8 cellular contexts compared by ENCODE assay signal in the genomic region with DNA sequence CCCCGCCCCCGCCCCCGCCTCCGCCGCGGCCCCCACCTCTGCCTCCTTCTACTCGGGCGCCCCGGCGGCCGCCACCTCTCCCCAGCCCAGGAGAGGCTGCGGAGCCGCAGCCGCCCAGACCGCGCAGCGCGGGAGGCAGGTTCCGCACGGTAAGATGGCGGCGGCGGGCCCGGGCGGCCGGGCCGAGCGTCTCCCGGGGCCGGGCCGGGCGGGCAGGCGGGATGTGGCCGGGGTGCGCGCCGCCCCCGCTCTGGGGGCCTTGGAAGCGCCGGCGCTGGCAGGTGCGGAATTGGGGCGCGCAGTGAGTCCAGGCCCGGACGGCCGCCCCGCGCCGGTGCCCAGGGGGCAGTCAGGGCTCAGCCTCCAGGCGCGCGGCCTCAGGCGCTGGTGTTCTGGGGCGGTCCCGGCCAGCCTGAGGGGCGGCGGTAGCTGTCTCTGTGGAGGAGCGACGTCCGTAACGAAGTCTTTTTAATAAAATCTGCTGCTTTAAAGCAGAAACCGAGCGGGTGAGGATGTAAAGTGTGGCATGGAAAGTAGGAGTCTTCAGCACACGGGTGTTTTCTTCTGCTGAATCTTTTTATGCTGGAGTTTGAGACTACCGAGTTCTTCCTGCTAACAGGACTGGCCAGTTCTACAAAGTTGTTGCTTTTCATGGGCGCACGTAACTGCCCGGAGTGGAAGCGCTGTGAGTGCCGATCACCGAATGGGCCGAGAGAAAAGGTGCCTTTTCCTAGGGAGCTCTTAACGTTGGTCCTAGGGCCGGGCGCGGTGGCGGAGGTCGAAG. TPM values are rescaled to one million over a fixed set of nuclear protein-coding genes. Genes with fewer than 3 reads are reported as not detected.
DNase-seq lines count a peak whose midpoint lies in the region; ATAC-seq and TF ChIP-seq lines count a peak whose summit lies in the region.

TSS of gene GID8 (plus strand) at position 43 of the 784 bp plus-strand sequence. CDS start 3,356 bp downstream, outside the sequence.

- H3K9me3 ChIP-seq in A673 (ENCODE audit: low read depth, low read length, poor library complexity, severe bottlenecking) (no peaks in the 10 kb centered on the region), PC-9 (ENCODE audit: insufficient read depth, low read depth) (no peaks in the 10 kb centered on the region), left ventricle myocardium inferior (replicated peaks) (no peaks in the 10 kb centered on the region), prostate gland (no peaks in the 10 kb centered on the region)

- intact Hi-C loops in A673 (cut with micrococcal nuclease; ENCODE audit: unreplicated experiment) (no loop called here), PC-9 (cut with micrococcal nuclease; ENCODE audit: unreplicated experiment) (loop anchor here (1.0 to 5.0 kb wide), 2 partner anchors 38 to 76 kb away; partner anchors contain the start of gene TCFL5), left ventricle myocardium inferior (cut with micrococcal nuclease) (no loop called here), prostate gland (cut with DNase I) (no loop called here)

- peaks cover 22% of the 10 kb centered on the region; the same call in 1 of the 2 replicates for H3F3A ChIP-seq in PC-9 (ENCODE audit: insufficient read depth, low read depth)

- WGBS in prostate gland, result under 1% methylated on average over 48 of the region's 79 CpGs

- peaks cover 92% of the 10 kb centered on the region for H3K79me2 ChIP-seq in PC-9 (ENCODE audit: low read depth)

- H4K20me1 ChIP-seq in PC-9 (ENCODE audit: insufficient read depth), result peaks cover 75% of the 10 kb centered on the region

- H3K4me1 ChIP-seq in A673 (ENCODE audit: insufficient read depth, low read length, poor library complexity, severe bottlenecking), result peaks cover 20% of the 10 kb centered on the region
- H3K4me1 ChIP-seq in PC-9 (replicated peaks; ENCODE audit: insufficient read depth), result peaks cover 19% of the 10 kb centered on the region
- peaks cover 92% of the 10 kb centered on the region for H3K4me1 ChIP-seq in left ventricle myocardium inferior
- peaks cover 22% of the 10 kb centered on the region for H3K4me1 ChIP-seq in prostate gland (replicated peaks)

- POLR2A ChIA-PET in A673 (lab: Charles Lee; ENCODE audit: low non-redundant PET), result interaction anchor here (0.6 kb wide), 1 partner anchor 275 kb away, joined by 3 read pairs; no protein-coding TSS in a partner anchor
- POLR2A ChIA-PET in PC-9 (lab: Charles Lee; ENCODE audit: unreplicated experiment), result interaction anchor here (0.6 to 0.8 kb wide), 5 partner anchors 14 to 635 kb away, joined by 3 to 7 read pairs (median 3); partner anchors contain the start of gene HELZ2

- no peaks in the 10 kb centered on the region for H3K27me3 ChIP-seq in A673 (replicated peaks; ENCODE audit: insufficient read depth, low read depth, low read length, poor library complexity)
- H3K27me3 ChIP-seq in PC-9 (ENCODE audit: insufficient read depth, low read depth), result no peaks in the 10 kb centered on the region
- no peaks in the 10 kb centered on the region for H3K27me3 ChIP-seq in left ventricle myocardium inferior (ENCODE audit: low read depth)
- H3K27me3 ChIP-seq in prostate gland (replicated peaks; ENCODE audit: insufficient read depth), result no peaks in the 10 kb centered on the region

- TF ChIP-seq POLR2A in prostate gland (IDR thresholded peaks at IDR 0.05), result no peak

- BruUV-seq in A673 (replicated peaks; lab: Mats Ljungman, UMichigan) (no TSS peak), PC-9 (replicated peaks; lab: Mats Ljungman, UMichigan) (no TSS peak)

- no peaks in the 10 kb centered on the region for H3K9me2 ChIP-seq in PC-9 (ENCODE audit: insufficient read depth)

- H3K4me3 ChIP-seq in A673 (ENCODE audit: low read depth, low read length, poor library complexity, severe bottlenecking) (peak within 1 kb of the TSS; percentile 99), PC-9 (peak within 1 kb of the TSS; percentile 99), left ventricle myocardium inferior (peak within 1 kb of the TSS; percentile 95), prostate gland (peak within 1 kb of the TSS; percentile 71 to 94)

- H3K36me3 ChIP-seq in A673 (ENCODE audit: insufficient read depth, low read length, poor library complexity, severe bottlenecking) (peaks cover 39% of the 10 kb centered on the region), PC-9 (ENCODE audit: low read depth) (peaks cover 18% of the 10 kb centered on the region), left ventricle myocardium inferior (peaks cover 34% of the 10 kb centered on the region), prostate gland (peaks cover 0 to under 1% of the 10 kb centered on the region in 2 donors)

- H3K27ac ChIP-seq in A673 (ENCODE audit: low read depth, low read length, poor library complexity, severe bottlenecking) (peak within 1 kb of the TSS; percentile 98), PC-9 (peak within 1 kb of the TSS; percentile 67), left ventricle myocardium inferior (replicated peaks) (peak within 1 kb of the TSS; percentile 96), prostate gland (peak within 1 kb of the TSS; percentile 84 to 95)

- H2AFZ ChIP-seq in PC-9, result peak within 1 kb of the TSS; percentile 96

- CTCF ChIA-PET in A673 (lab: Charles Lee), result no interaction called here
- CTCF ChIA-PET in PC-9 (lab: Charles Lee), result interaction anchor here (1.0 kb wide), 1 partner anchor 15 kb away, joined by 3 read pairs; no protein-coding TSS in a partner anchor

- DNase-seq in A673 (ENCODE audit: low spot score), result peak; percentile 45
- DNase-seq in PC-9, result peak; percentile 48 to 62
- peak; percentile 41 for DNase-seq in amniotic epithelial cell (ENCODE audit: low read depth)
- DNase-seq in left ventricle myocardium inferior, result peak; percentile 56
- peak; percentile 22 for DNase-seq in prostate gland (ENCODE audit: low spot score)
- DNase-seq in NK-92 treated with Interleukin-12 subunit alpha and Interleukin-12 subunit beta, amount 100 ng/mL, for 24 hours (lab: John Stamatoyannopoulos, UW), result no peak

- TF ChIP-seq CTCF in A673 (conservative IDR thresholded peaks at IDR 0.05; ENCODE audit: low read depth, low read length) (no peak), PC-9 (conservative IDR thresholded peaks at IDR 0.05) (no peak), left ventricle myocardium inferior (IDR thresholded peaks at IDR 0.05; ENCODE audit: borderline replicate concordance) (no peak), prostate gland (IDR thresholded peaks at IDR 0.05) (no peak)

- H3K4me2 ChIP-seq in PC-9, result peak within 1 kb of the TSS; percentile 85

- ATAC-seq in GM18517 (IDR thresholded peaks at IDR 0.05; ENCODE audit: unreplicated experiment), result peak; percentile 37
- peak; percentile 41 for ATAC-seq in HG02973 (IDR thresholded peaks at IDR 0.05; ENCODE audit: unreplicated experiment)

RNA-seq across cellular contexts. Expression of gene GID8, which starts in this region (rescaled TPM):
- total RNA-seq in A673 (2021) (40.2 and 42.0 TPM in 2 replicates), PC-9 (2021) (45.7 and 49.7 TPM in 2 replicates), left ventricle myocardium inferior (16.2 TPM), prostate gland (10 to 100 TPM; 38.7 to 42.7 TPM)
